Comparison of ENCODE assay signal across 28 cellular contexts in the genomic region with DNA sequence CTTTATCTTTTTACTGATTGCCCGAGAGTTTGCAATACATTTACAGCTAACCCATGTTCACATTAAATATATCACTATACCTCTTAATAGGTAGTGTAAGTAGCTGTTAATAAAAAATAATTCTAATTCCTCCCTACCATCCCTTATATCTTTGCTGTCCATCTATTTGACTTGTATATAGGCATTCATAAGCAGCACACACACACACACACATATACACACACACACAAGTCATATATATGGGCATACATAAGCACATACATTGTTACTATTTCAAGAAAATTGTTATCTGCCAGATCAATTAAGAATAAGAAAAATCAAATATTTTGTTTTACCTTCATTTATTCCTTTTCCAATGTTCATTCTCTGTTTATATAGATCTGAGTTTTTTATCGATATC.
"Had no signal": no experiment of that assay in that cellular context is flagged by ENCODE, and none has a peak within 500 bp of the region (broad histone marks: within the 10 kb centered on the region; RNA-seq: fewer than 3 reads in every experiment).

No MANE protein-coding gene starts in this region.

- H3K4me3 ChIP-seq: coronary artery, dorsolateral prefrontal cortex, gastroesophageal sphincter, hepatocyte, right lobe of liver, thoracic aorta, vagina had no signal

- H2AFZ ChIP-seq: hepatocyte had no signal

- H3K4me1 ChIP-seq: gastroesophageal sphincter, right lobe of liver, vagina had no signal

- FAIRE-seq: astrocyte, kidney had no signal

- H3K4me2 ChIP-seq: hepatocyte had no signal

- ATAC-seq: gastroesophageal sphincter; left colon; right lobe of liver; stimulated activated effector memory CD8-positive, alpha-beta T cell treated with anti-CD3 and anti-CD28 coated beads, Interleukin-12 subunit alpha, Interleukin-12 subunit beta, amount 100 ng/mL, for 72 hours had no signal

- H3K79me2 ChIP-seq: hepatocyte had no signal

- DNase-seq: activated CD4-positive, alpha-beta memory T cell treated with anti-CD3 and anti-CD28 coated beads, Interleukin-2, amount 10 ng/mL, durations not matched to agents 7 days and 5 days; activated CD4-positive, alpha-beta T cell treated with anti-CD3 and anti-CD28 coated beads, Interleukin-2, amount 10 ng/mL, durations not matched to agents 7 days and 5 days; activated CD8-positive, alpha-beta memory T cell treated with anti-CD3 and anti-CD28 coated beads, Interleukin-2, amount 50 U/mL, for 48 hours; activated gamma-delta T cell treated with Interleukin-2 at 50 U/mL for 16 hours; activated naive CD4-positive, alpha-beta T cell treated with anti-CD3 and anti-CD28 coated beads, Interleukin-2, amount 50 U/mL, for 16 hours; activated T-cell treated with anti-CD3 and anti-CD28 coated beads, Interleukin-2, amount 50 U/mL, for 24 hours; amniotic stem cell; brain microvascular endothelial cell; effector memory CD4-positive, alpha-beta T cell; immature natural killer cell; left colon; mammary epithelial cell; naive B cell; nephron progenitor cell; right lobe of liver; stimulated activated CD4-positive, alpha-beta T cell treated with anti-CD3 and anti-CD28 coated beads, Interleukin-12 subunit alpha, Interleukin-12 subunit beta, amount 100 ng/mL, for 4 hours; stimulated activated CD4-positive, alpha-beta T cell treated with anti-CD3 and anti-CD28 coated beads, Interleukin-4, amount 100 ng/mL, for 1 hour; trophoblast cell had no signal

- H3K9me3 ChIP-seq: gastroesophageal sphincter, neutrophil, right lobe of liver, thoracic aorta, vagina had no signal

- H3K36me3 ChIP-seq: brain microvascular endothelial cell, gastroesophageal sphincter, neutrophil, right lobe of liver, thoracic aorta, vagina had no signal

- H3K27ac ChIP-seq: brain microvascular endothelial cell, coronary artery, dorsolateral prefrontal cortex, gastroesophageal sphincter, hepatocyte, neutrophil, right lobe of liver, thoracic aorta, vagina had no signal

- H3K27me3 ChIP-seq: brain microvascular endothelial cell, dorsolateral prefrontal cortex, gastroesophageal sphincter, hepatocyte, neutrophil, right lobe of liver, vagina had no signal
